ENCODE assay signal across 9 cellular contexts in genomic region chr7:45921699-45922519, GRCh38. TPM values are rescaled to one million over a fixed set of nuclear protein-coding genes. Genes with fewer than 3 reads are reported as not detected.
DNase-seq lines count a peak whose midpoint lies in the region; ATAC-seq, FAIRE-seq and TF ChIP-seq lines count a peak whose summit lies in the region.
"Had no signal": no experiment of that assay in that cellular context is flagged by ENCODE, and none has a peak within 500 bp of the region (broad histone marks: within the 10 kb centered on the region; RNA-seq: fewer than 3 reads in every experiment).

No MANE protein-coding gene starts in this region.

- H3K4me1 Mint-ChIP-seq in natural killer cell treated with Interleukin-12 subunit alpha and Interleukin-12 subunit beta and Interleukin-15 and Interleukin-18, amount 100 ng/mL, for 72 hours (ENCODE audit: low read depth in 2 of 2), result peaks cover 10 to 24% of the 10 kb centered on the region in 2 donors
- H3K4me1 Mint-ChIP-seq in natural killer cell, result peaks cover 14 to 20% of the 10 kb centered on the region in 2 donors

- H3K27ac ChIP-seq in mammary epithelial cell (ENCODE audit: insufficient read depth, low read depth, low read length) (no peak overlapping the region), kidney (ENCODE audit: low read depth in 2 of 2, low read length in 2 of 2) (peak overlapping the region in 1 of 2 donors; percentile 5), stomach smooth muscle (ENCODE audit: low read length) (no peak overlapping the region)

- H3K27ac Mint-ChIP-seq in natural killer cell treated with Interleukin-12 subunit alpha and Interleukin-12 subunit beta and Interleukin-15 and Interleukin-18, amount 100 ng/mL, for 72 hours, result peak overlapping the region in 1 of 2 donors; percentile 51
- peak overlapping the region in 1 of 2 donors; percentile 31 for H3K27ac Mint-ChIP-seq in natural killer cell
- H3K27ac Mint-ChIP-seq: memory B cell had no signal

- peaks cover 14 to 28% of the 10 kb centered on the region in 2 donors for H3K27me3 Mint-ChIP-seq in natural killer cell treated with Interleukin-12 subunit alpha and Interleukin-12 subunit beta and Interleukin-15 and Interleukin-18, amount 100 ng/mL, for 72 hours
- H3K27me3 Mint-ChIP-seq in natural killer cell (ENCODE audit: low read depth in 2 of 2), result peaks cover 36 to 55% of the 10 kb centered on the region in 2 donors

- no peaks in the 10 kb centered on the region for H3K79me2 ChIP-seq in mammary epithelial cell (ENCODE audit: insufficient read depth, low read length)

- peak overlapping the region; percentile 98 for H3K4me2 ChIP-seq in mammary epithelial cell (ENCODE audit: insufficient read depth, low read depth, low read length)

- DNase-seq in natural killer cell treated with Interleukin-12 subunit alpha and Interleukin-12 subunit beta and Interleukin-15 and Interleukin-18, amount 100 ng/mL, for 72 hours (ENCODE audit: low spot score), result no peak
- DNase-seq in natural killer cell (no peak), NCI-H748 treated with DMSO at 0.1 percent for 48 hours (lab: John Stamatoyannopoulos, UW) (peak; percentile 52), mammary epithelial cell (peak; percentile 40), kidney (peak; percentile 78)

- in situ Hi-C loops in mammary epithelial cell (cut with MboI; ENCODE audit: low sequenced_read_pairs in 2 of 2), result loop anchor here (5.0 to 25.0 kb wide), 4 partner anchors 203 to 1165 kb away; no protein-coding TSS in a partner anchor

- no peak for ATAC-seq in natural killer cell treated with Interleukin-12 subunit alpha and Interleukin-12 subunit beta and Interleukin-15 and Interleukin-18, amount 100 ng/mL, for 72 hours
- ATAC-seq in natural killer cell (no peak), HG03135 (IDR thresholded peaks at IDR 0.05; ENCODE audit: unreplicated experiment) (no peak), HG03108 (IDR thresholded peaks at IDR 0.05; ENCODE audit: unreplicated experiment) (no peak)

- H3K9me3 ChIP-seq in mammary epithelial cell (replicated peaks; ENCODE audit: insufficient read depth, low read length) (no peaks in the 10 kb centered on the region), kidney (ENCODE audit: control insufficient read depth in 1 of 2, low read length in 2 of 2) (no peaks in the 10 kb centered on the region), stomach smooth muscle (ENCODE audit: control insufficient read depth in 2 of 2, low read length in 2 of 2) (no peaks in the 10 kb centered on the region)

- H3K9ac ChIP-seq in mammary epithelial cell (ENCODE audit: insufficient read depth, low read length), result no peak overlapping the region
- peak overlapping the region in 1 of 2 donors; percentile 34 for H3K9ac ChIP-seq in kidney (ENCODE audit: low read length in 2 of 2)
- no peak overlapping the region for H3K9ac ChIP-seq in stomach smooth muscle (ENCODE audit: low read length in 2 of 2)

- no peaks in the 10 kb centered on the region for H3K36me3 Mint-ChIP-seq in natural killer cell treated with Interleukin-12 subunit alpha and Interleukin-12 subunit beta and Interleukin-15 and Interleukin-18, amount 100 ng/mL, for 72 hours
- H3K36me3 Mint-ChIP-seq in natural killer cell, result no peaks in the 10 kb centered on the region
- H3K36me3 Mint-ChIP-seq: memory B cell had no signal

- H3K4me3 ChIP-seq in mammary epithelial cell (replicated peaks in 1 of 3; ENCODE audit: insufficient read depth in 1 of 3, low read depth in 2 of 3, low read length in 3 of 3) (peak overlapping the region in 1 of 3 experiments; percentile 2), kidney (ENCODE audit: low read length in 2 of 2) (peak overlapping the region; percentile 59 to 64), stomach smooth muscle (ENCODE audit: low read length in 2 of 2) (peak overlapping the region; percentile 42 to 75)

- 23% methylated on average over 19 of the region's 36 CpGs for WGBS in mammary epithelial cell (ENCODE audit: low coverage, missing lambda C conversion rate)

- peak overlapping the region; percentile 82 for H3K4me3 Mint-ChIP-seq in natural killer cell treated with Interleukin-12 subunit alpha and Interleukin-12 subunit beta and Interleukin-15 and Interleukin-18, amount 100 ng/mL, for 72 hours
- H3K4me3 Mint-ChIP-seq in natural killer cell, result no peak overlapping the region
- H3K4me3 Mint-ChIP-seq: memory B cell had no signal

- FAIRE-seq in kidney (lab: Jason Lieb, UNC), result no peak

- H3K9me3 Mint-ChIP-seq in natural killer cell treated with Interleukin-12 subunit alpha and Interleukin-12 subunit beta and Interleukin-15 and Interleukin-18, amount 100 ng/mL, for 72 hours, result no peaks in the 10 kb centered on the region
- no peaks in the 10 kb centered on the region for H3K9me3 Mint-ChIP-seq in natural killer cell
- H3K9me3 Mint-ChIP-seq: memory B cell had no signal

- TF ChIP-seq CTCF in natural killer cell (IDR thresholded peaks at IDR 0.05), result no peak
- peak; percentile 88 for TF ChIP-seq CTCF in mammary epithelial cell (conservative IDR thresholded peaks at IDR 0.05 in 1 of 2, IDR thresholded peaks at IDR 0.05 in 1 of 2; ENCODE audit: extremely low read depth in 1 of 2, insufficient read depth in 1 of 2, low read depth in 1 of 2, low read length in 2 of 2)
- TF ChIP-seq CTCF in kidney (IDR thresholded peaks at IDR 0.05; ENCODE audit: borderline replicate concordance, extremely low read depth, insufficient read depth), result peak; percentile 80

- CTCF ChIA-PET in mammary epithelial cell (lab: Charles Lee; ENCODE audit: low non-redundant PET), result interaction anchor here (0.7 to 1.0 kb wide), 2 partner anchors 338 to 430 kb away, joined by 4 to 5 read pairs; no protein-coding TSS in a partner anchor

- no TSS peak for BruUV-seq in mammary epithelial cell (replicated peaks; lab: Mats Ljungman, UMichigan)

- H3K4me1 ChIP-seq in mammary epithelial cell (ENCODE audit: insufficient read depth, low read length) (peaks cover 43% of the 10 kb centered on the region), kidney (ENCODE audit: control insufficient read depth in 1 of 2, insufficient read depth in 1 of 2, low read depth in 1 of 2, low read length in 2 of 2) (peaks cover 7 to 23% of the 10 kb centered on the region in 2 donors), stomach smooth muscle (ENCODE audit: control insufficient read depth, insufficient read depth, low read length) (peaks cover 29% of the 10 kb centered on the region)

- intact Hi-C loops in natural killer cell (cut with micrococcal nuclease) (loop anchor here (2.0 kb wide), 1 partner anchor 429 kb away; no protein-coding TSS in a partner anchor), mammary epithelial cell (cut with micrococcal nuclease) (loop anchor here (2.0 to 5.0 kb wide), 7 partner anchors 31 to 1259 kb away; no protein-coding TSS in a partner anchor), kidney (cut with DNase I) (loop anchor here (5.0 to 10.0 kb wide), 2 partner anchors 430 to 1173 kb away; no protein-coding TSS in a partner anchor)

- H3K36me3 ChIP-seq in mammary epithelial cell (ENCODE audit: insufficient read depth, low read length) (no peaks in the 10 kb centered on the region), kidney (ENCODE audit: control insufficient read depth in 1 of 2, insufficient read depth in 2 of 2, low read length in 2 of 2) (no peaks in the 10 kb centered on the region), stomach smooth muscle (ENCODE audit: control insufficient read depth in 2 of 2, insufficient read depth in 2 of 2, low read length in 2 of 2) (no peaks in the 10 kb centered on the region)

- peaks cover 6% of the 10 kb centered on the region for H3K27me3 ChIP-seq in mammary epithelial cell (ENCODE audit: insufficient read depth, low read length)
- peaks cover 28 to 53% of the 10 kb centered on the region in 2 donors for H3K27me3 ChIP-seq in stomach smooth muscle (ENCODE audit: control insufficient read depth in 1 of 2, insufficient read depth in 2 of 2, low read length in 2 of 2)

- dilution Hi-C loops in mammary epithelial cell (cut with HindIII; ENCODE audit: low sequenced_read_pairs), result loop anchor here (10.0 kb wide), 2 partner anchors 83 to 243 kb away; no protein-coding TSS in a partner anchor

- peak overlapping the region; percentile 80 for H2AFZ ChIP-seq in mammary epithelial cell (ENCODE audit: low read depth, low read length)

- H4K20me1 ChIP-seq in mammary epithelial cell (ENCODE audit: insufficient read depth, low read length), result no peaks in the 10 kb centered on the region

RNA-seq across cellular contexts. Expression of gene IGFBP3, which starts 0.8 kb away (rescaled TPM):
- total RNA-seq in natural killer cell treated with Interleukin-12 subunit alpha and Interleukin-12 subunit beta and Interleukin-15 and Interleukin-18, amount 100 ng/mL, for 72 hours, result 1 to 10 TPM in 1 of 2 donors, not detected in 1; 1.7 TPM
- total RNA-seq in natural killer cell (10 to 100 TPM in 1 of 3 donors, 1 to 10 TPM in 1, under 1 TPM in 1; 0.39 to 10.2 (median 1.2) TPM), mammary epithelial cell (1 to 10 TPM; 2.1 to 8.0 TPM), kidney (193 TPM)
- polyA plus RNA-seq in mammary epithelial cell (7.6 TPM), kidney (ENCODE audit: insufficient read depth, low read depth, low replicate concordance) (50.5 TPM)
- polyA minus RNA-seq in mammary epithelial cell, result not detected

RNA-seq across cellular contexts. Expression of gene IGFBP1, which starts 33.6 kb away (rescaled TPM):
- total RNA-seq in natural killer cell treated with Interleukin-12 subunit alpha and Interleukin-12 subunit beta and Interleukin-15 and Interleukin-18, amount 100 ng/mL, for 72 hours, result not detected
- not detected for total RNA-seq in natural killer cell
- total RNA-seq in mammary epithelial cell, result under 1 TPM in 1 of 2 donors, not detected in 1; under 0.01 TPM
- not detected for polyA plus RNA-seq in mammary epithelial cell
- polyA minus RNA-seq in mammary epithelial cell, result not detected
- total RNA-seq in kidney, result not detected
- polyA plus RNA-seq in kidney (ENCODE audit: insufficient read depth, low read depth, low replicate concordance), result 0.65 TPM

RNA-seq across cellular contexts. Expression of gene CCDC201, which starts 49.0 kb away (rescaled TPM):
- not detected for total RNA-seq in natural killer cell treated with Interleukin-12 subunit alpha and Interleukin-12 subunit beta and Interleukin-15 and Interleukin-18, amount 100 ng/mL, for 72 hours
- not detected for total RNA-seq in natural killer cell
- total RNA-seq in mammary epithelial cell, result not detected
- not detected for polyA plus RNA-seq in mammary epithelial cell
- not detected for polyA minus RNA-seq in mammary epithelial cell
- total RNA-seq in kidney, result not detected
- not detected for polyA plus RNA-seq in kidney (ENCODE audit: insufficient read depth, low read depth, low replicate concordance)

Comparison
In these comparisons a context has a peak if more than half of its experiments do, and no peak if none do; other contexts are left out.
1. DNase-seq: peak in NCI-H748 treated with DMSO at 0.1 percent for 48 hours (single experiment), mammary epithelial cell (single experiment) and kidney (single experiment); none in natural killer cell treated with Interleukin-12 subunit alpha and Interleukin-12 subunit beta and Interleukin-15 and Interleukin-18, amount 100 ng/mL, for 72 hours (single experiment) and natural killer cell (single experiment).
2. RNA of gene IGFBP3, which starts 0.8 kb away (total RNA-seq): 193 TPM in kidney (single experiment); 2.1 to 8.0 TPM in mammary epithelial cell, 1.7 TPM in natural killer cell treated with Interleukin-12 subunit alpha and Interleukin-12 subunit beta and Interleukin-15 and Interleukin-18, amount 100 ng/mL, for 72 hours and 0.39 to 10.2 TPM in natural killer cell; every median in the first group is over 10 times any median in the second.